8 cellular contexts compared by ENCODE assay signal in the genomic region with DNA sequence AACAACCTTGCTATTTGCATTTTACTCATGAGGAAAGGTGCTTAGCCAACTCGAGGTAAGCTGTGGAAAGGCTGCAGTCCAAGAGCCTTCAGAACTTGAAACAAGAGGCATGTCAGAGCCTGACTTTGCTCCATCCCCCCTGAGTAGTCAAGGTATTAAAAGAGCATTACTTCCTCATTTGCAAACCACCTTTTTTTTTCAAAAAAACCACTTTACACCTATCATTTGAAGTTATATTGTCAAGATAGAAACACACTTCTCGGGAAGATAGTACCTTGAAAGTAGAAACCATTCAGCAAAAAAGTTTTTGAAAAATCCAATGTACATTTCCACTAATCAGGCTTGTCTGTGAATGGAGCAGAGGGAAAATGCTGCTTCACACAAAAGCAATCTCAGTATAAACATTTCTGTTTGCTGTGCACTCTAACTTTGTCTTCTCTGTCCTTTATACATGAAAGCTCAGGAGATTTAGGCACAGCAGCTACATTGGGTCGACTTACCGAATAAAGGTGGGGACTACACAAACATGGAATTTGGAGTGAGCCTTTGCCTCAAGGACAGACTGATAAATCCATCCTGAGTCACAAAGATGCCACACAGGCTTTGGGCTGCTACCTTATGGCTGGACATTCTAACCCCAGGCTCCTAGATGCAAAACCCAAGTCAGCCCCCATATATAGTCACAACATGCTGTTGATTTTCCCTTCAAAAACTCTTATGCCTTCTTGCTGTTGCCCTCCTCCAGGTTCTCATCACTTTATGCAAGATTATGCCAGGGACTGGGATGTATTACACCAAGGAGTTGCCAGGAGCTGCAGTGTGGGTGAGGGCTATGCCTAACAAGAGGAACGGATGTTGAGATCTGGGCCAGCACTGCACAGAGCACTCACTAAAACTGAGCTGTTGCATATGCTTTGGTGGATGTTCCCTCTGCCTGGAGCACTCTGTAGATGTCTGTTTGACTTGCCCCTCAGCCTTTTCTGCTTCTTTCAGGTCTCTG. TPM values are rescaled to one million over a fixed set of nuclear protein-coding genes. Genes with fewer than 3 reads are reported as not detected.
A peak's percentile ranks its signal among the peaks of the same experiment; 100 is the strongest.
DNase-seq lines count a peak whose midpoint lies in the region; ATAC-seq and TF ChIP-seq lines count a peak whose summit lies in the region.

No MANE protein-coding gene starts in this region.

- DNase-seq in memory B cell (ENCODE audit: low spot score in 2 of 2) = peak in 1 of 2 donors; percentile 41
- no peak for DNase-seq in foreskin melanocyte
- DNase-seq in GM03348 (ENCODE audit: low spot score) = no peak
- no peak for DNase-seq in SK-N-DZ (ENCODE audit: low spot score)
- DNase-seq in right cardiac atrium = no peak

- no peaks in the 10 kb centered on the region for H3K9me3 ChIP-seq in OCI-LY3 (ENCODE audit: insufficient read depth, low read length)
- H3K9me3 ChIP-seq in right cardiac atrium (ENCODE audit: control insufficient read depth, low read length) = no peaks in the 10 kb centered on the region

- H3K4me1 ChIP-seq in OCI-LY3 (ENCODE audit: low read length) = peaks cover 75% of the 10 kb centered on the region
- H3K4me1 ChIP-seq in right cardiac atrium (ENCODE audit: control insufficient read depth, insufficient read depth, low read length) = peaks cover 4% of the 10 kb centered on the region

- ATAC-seq in GM18502 (IDR thresholded peaks at IDR 0.05; ENCODE audit: poor library complexity, unreplicated experiment) (peak; percentile 73), GM21825 (IDR thresholded peaks at IDR 0.05; ENCODE audit: unreplicated experiment) (peak; percentile 46), memory B cell (ENCODE audit: low read depth) (peak; percentile 67), right cardiac atrium (no peak)

- no peak for TF ChIP-seq CTCF in OCI-LY3 (IDR thresholded peaks at IDR 0.05; ENCODE audit: low read depth, low read length)

- peak overlapping the region; percentile 68 for H3K4me2 ChIP-seq in OCI-LY3 (ENCODE audit: low read length)

- H3K27me3 ChIP-seq in OCI-LY3 (ENCODE audit: low read depth, low read length) = peaks cover 53% of the 10 kb centered on the region
- no peaks in the 10 kb centered on the region for H3K27me3 ChIP-seq in right cardiac atrium (ENCODE audit: control insufficient read depth, insufficient read depth)

- no peak overlapping the region for H2AFZ ChIP-seq in OCI-LY3 (ENCODE audit: low read depth, low read length)

- H3K4me3 ChIP-seq in OCI-LY3 (ENCODE audit: low read length) (peak overlapping the region; percentile 60), right cardiac atrium (ENCODE audit: low read length) (no peak overlapping the region)

- H3K4me3 Mint-ChIP-seq in memory B cell = peak overlapping the region; percentile 45

- H3K27ac ChIP-seq in OCI-LY3 (ENCODE audit: low read length) (no peak overlapping the region), right cardiac atrium (ENCODE audit: low read length) (no peak overlapping the region)

- H3K9me3 Mint-ChIP-seq in memory B cell = no peaks in the 10 kb centered on the region

- intact Hi-C loops in right cardiac atrium (cut with DNase I) = no loop called here

- no peaks in the 10 kb centered on the region for H3K36me3 Mint-ChIP-seq in memory B cell

- H3K27me3 Mint-ChIP-seq in memory B cell = no peaks in the 10 kb centered on the region

- H3K4me1 Mint-ChIP-seq in memory B cell = peaks cover 48% of the 10 kb centered on the region

- H3K79me2 ChIP-seq in OCI-LY3 (ENCODE audit: low read length) = no peaks in the 10 kb centered on the region

- H4K20me1 ChIP-seq in OCI-LY3 (ENCODE audit: insufficient read depth, low read length) = no peaks in the 10 kb centered on the region

- H3K36me3 ChIP-seq in OCI-LY3 (replicated peaks; ENCODE audit: low read depth, low read length) = no peaks in the 10 kb centered on the region

- H3K27ac Mint-ChIP-seq in memory B cell = peak overlapping the region; percentile 92

- 78% methylated on average over 5 of the region's 5 CpGs for WGBS in right cardiac atrium

- 0 out of 2 replicates have a peak overlapping the region, but pooled peaks have one; percentile 3 for H3K9ac ChIP-seq in OCI-LY3 (ENCODE audit: low read length)

RNA-seq across cellular contexts. Expression of gene EML4, which starts 41.4 kb away (rescaled TPM):
- 46.4 and 51.0 TPM in 2 replicates for polyA plus RNA-seq in SK-N-DZ (2014; cell fraction: cytosol; rRNA removed)
- polyA plus RNA-seq in SK-N-DZ (2014; cell fraction: nucleus; rRNA removed) = 78.8 and 81.0 TPM in 2 replicates
- 10 to 100 TPM in 1 of 4 donors, 1 to 10 TPM in 3; 7.2 to 13.8 (median 8.8) TPM for total RNA-seq in right cardiac atrium
- polyA plus RNA-seq in right cardiac atrium = 3.8 TPM

Comparison
In these comparisons a context has a peak if more than half of its experiments do, and no peak if none do; other contexts are left out.
1. ATAC-seq: peak in GM18502 (single experiment), GM21825 (single experiment) and memory B cell (single experiment); none in right cardiac atrium (0 of 2).